8 cellular contexts compared by ENCODE assay signal in genomic region chr3:195147649-195148121, GRCh38.
DNase-seq lines count a peak whose midpoint lies in the region; ATAC-seq lines count a peak whose summit lies in the region.

No MANE protein-coding gene starts in this region.

- H3K27ac Mint-ChIP-seq in activated CD8-positive, alpha-beta T cell treated with anti-CD3 and anti-CD28 coated beads, Interleukin-2, amount 10 ng/mL, durations not matched to agents 7 days and 5 days: peak overlapping the region; percentile 14

- H3K4me1 Mint-ChIP-seq in activated CD8-positive, alpha-beta T cell treated with anti-CD3 and anti-CD28 coated beads, Interleukin-2, amount 10 ng/mL, durations not matched to agents 7 days and 5 days (ENCODE audit: low read depth): peaks cover 41% of the 10 kb centered on the region

- H3K36me3 Mint-ChIP-seq in activated CD8-positive, alpha-beta T cell treated with anti-CD3 and anti-CD28 coated beads, Interleukin-2, amount 10 ng/mL, durations not matched to agents 7 days and 5 days (ENCODE audit: low read depth): peaks cover 2% of the 10 kb centered on the region

- CTCF ChIA-PET in activated CD8-positive, alpha-beta T cell treated with anti-CD3 and anti-CD28 coated beads, Interleukin-2, amount 10 ng/mL, durations not matched to agents 7 days and 5 days (lab: Charles Lee): interaction anchor here (0.6 to 1.3 kb wide), 5 partner anchors 19 to 368 kb away, joined by 3 to 4 read pairs (median 3); no protein-coding TSS in a partner anchor

- no peak overlapping the region for H3K27ac ChIP-seq in substantia nigra (ENCODE audit: low read depth, low read length, poor library complexity, severe bottlenecking)

- peak overlapping the region; percentile 50 for H3K4me3 Mint-ChIP-seq in activated CD8-positive, alpha-beta T cell treated with anti-CD3 and anti-CD28 coated beads, Interleukin-2, amount 10 ng/mL, durations not matched to agents 7 days and 5 days

- POLR2A ChIA-PET in activated CD8-positive, alpha-beta T cell treated with anti-CD3 and anti-CD28 coated beads, Interleukin-2, amount 10 ng/mL, durations not matched to agents 7 days and 5 days (lab: Charles Lee): interaction anchor here (0.7 kb wide), 1 partner anchor 13 kb away, joined by 5 read pairs; no protein-coding TSS in a partner anchor

- peak; percentile 78 for ATAC-seq in HG03039 (IDR thresholded peaks at IDR 0.05; ENCODE audit: unreplicated experiment)
- ATAC-seq in activated CD8-positive, alpha-beta T cell treated with anti-CD3 and anti-CD28 coated beads, Interleukin-2, amount 10 ng/mL, durations not matched to agents 7 days and 5 days: peak; percentile 71

- H3K9me3 Mint-ChIP-seq in activated CD8-positive, alpha-beta T cell treated with anti-CD3 and anti-CD28 coated beads, Interleukin-2, amount 10 ng/mL, durations not matched to agents 7 days and 5 days (ENCODE audit: insufficient read depth): no peaks in the 10 kb centered on the region

- peak; percentile 17 for DNase-seq in stimulated activated CD4-positive, alpha-beta T cell treated with anti-CD3 and anti-CD28 coated beads, Interleukin-12 subunit alpha, Interleukin-12 subunit beta, amount 100 ng/mL, for 4 hours
- DNase-seq in stimulated activated CD4-positive, alpha-beta T cell treated with anti-CD3 and anti-CD28 coated beads, Interleukin-4, amount 100 ng/mL, for 1 hour: no peak
- peak; percentile 69 for DNase-seq in activated CD8-positive, alpha-beta T cell treated with anti-CD3 and anti-CD28 coated beads, Interleukin-2, amount 10 ng/mL, durations not matched to agents 7 days and 5 days
- DNase-seq in lung microvascular endothelial cell (ENCODE audit: low read depth in 2 of 2) (peak; percentile 90 to 93), substantia nigra (lab: John Stamatoyannopoulos, UW) (no peak), ureter (ENCODE audit: low spot score) (no peak)
- DNase-seq in effector CD8-positive, alpha-beta T cell (lab: John Stamatoyannopoulos, UW): no peak

- no peaks in the 10 kb centered on the region for H3K27me3 Mint-ChIP-seq in activated CD8-positive, alpha-beta T cell treated with anti-CD3 and anti-CD28 coated beads, Interleukin-2, amount 10 ng/mL, durations not matched to agents 7 days and 5 days (ENCODE audit: low read depth)

Comparison
In these comparisons a context has a peak if more than half of its experiments do, and no peak if none do; other contexts are left out.
1. DNase-seq: peak in stimulated activated CD4-positive, alpha-beta T cell treated with anti-CD3 and anti-CD28 coated beads, Interleukin-12 subunit alpha, Interleukin-12 subunit beta, amount 100 ng/mL, for 4 hours (single experiment), activated CD8-positive, alpha-beta T cell treated with anti-CD3 and anti-CD28 coated beads, Interleukin-2, amount 10 ng/mL, durations not matched to agents 7 days and 5 days (single experiment) and lung microvascular endothelial cell (2 of 2); none in stimulated activated CD4-positive, alpha-beta T cell treated with anti-CD3 and anti-CD28 coated beads, Interleukin-4, amount 100 ng/mL, for 1 hour (single experiment), substantia nigra (0 of 49), effector CD8-positive, alpha-beta T cell (single experiment) and ureter (single experiment).